ENCODE assay signal across 22 cellular contexts in genomic region chr5:20606006-20606405, GRCh38.
A peak's percentile ranks its signal among the peaks of the same experiment; 100 is the strongest.
DNase-seq lines count a peak whose midpoint lies in the region; ATAC-seq and TF ChIP-seq lines count a peak whose summit lies in the region.
"Had no signal": no experiment of that assay in that cellular context is flagged by ENCODE, and none has a peak within 500 bp of the region (broad histone marks: within the 10 kb centered on the region; RNA-seq: fewer than 3 reads in every experiment).

No MANE protein-coding gene starts in this region.

- TF ChIP-seq CTCF in epithelial cell of esophagus (IDR thresholded peaks at IDR 0.05; ENCODE audit: insufficient read depth, low read depth, low read length, missing control alignments): no peak
- TF ChIP-seq CTCF in left ventricle myocardium inferior (IDR thresholded peaks at IDR 0.05; ENCODE audit: borderline replicate concordance): no peak

- H3K36me3 ChIP-seq in left ventricle myocardium inferior: no peaks in the 10 kb centered on the region
- H3K36me3 ChIP-seq: BE2C, Peyer's patch had no signal

- H3K4me1 ChIP-seq in left ventricle myocardium inferior: no peaks in the 10 kb centered on the region
- H3K4me1 ChIP-seq: Peyer's patch had no signal

- intact Hi-C loops in left ventricle myocardium inferior (cut with micrococcal nuclease): no loop called here
- intact Hi-C loops in activated T-helper 1 cell treated with anti-CD3 and anti-CD28 coated beads, Interleukin-12 subunit alpha, Interleukin-12 subunit beta, Interleukin-2, Interleukin-4 antibody, amounts not matched to agents 30 ng/mL and 10 ng/mL and 1 ng/mL, durations not matched to agents 14 hours and 24 hours and 36 hours (cut with micrococcal nuclease): no loop called here

- DNase-seq in HCEC 1CT: peak; percentile 51
- DNase-seq in NCI-H82 treated with DMSO at 0.1 percent for 48 hours (lab: John Stamatoyannopoulos, UW; ENCODE audit: unreplicated experiment): peak; percentile 13
- DNase-seq in epithelial cell of esophagus (ENCODE audit: low read depth): peak; percentile 2
- no peak for DNase-seq in left ventricle myocardium inferior
- DNase-seq in stimulated activated CD4-positive, alpha-beta T cell treated with anti-CD3 and anti-CD28 coated beads, Interleukin-15, amount 100 ng/mL, for 24 hours: no peak
- no peak for DNase-seq in activated T-helper 1 cell treated with anti-CD3 and anti-CD28 coated beads, Interleukin-12 subunit alpha, Interleukin-12 subunit beta, Interleukin-2, Interleukin-4 antibody, amounts not matched to agents 30 ng/mL and 10 ng/mL and 1 ng/mL, durations not matched to agents 14 hours and 24 hours and 36 hours (ENCODE audit: low spot score)
- DNase-seq in activated naive CD8-positive, alpha-beta T cell treated with anti-CD3 and anti-CD28 coated beads, Interleukin-2, amount 50 U/mL, for 24 hours: no peak
- DNase-seq in NCI-H1105 treated with DMSO at 0.1 percent for 48 hours (lab: John Stamatoyannopoulos, UW): no peak
- DNase-seq: BE2C, EL, GF-D8, MM.1S, NCI-H1048, NCI-H1436, NCI-H1930, NCI-H510A, NCI-H748 treated with DMSO at 0.1 percent for 48 hours, Peyer's patch had no signal

- H3K9me3 Mint-ChIP-seq in activated T-helper 1 cell treated with anti-CD3 and anti-CD28 coated beads, Interleukin-12 subunit alpha, Interleukin-12 subunit beta, Interleukin-2, Interleukin-4 antibody, amounts not matched to agents 30 ng/mL and 10 ng/mL and 1 ng/mL, durations not matched to agents 14 hours and 24 hours and 36 hours: peaks cover 8% of the 10 kb centered on the region
- H3K9me3 Mint-ChIP-seq in activated naive CD8-positive, alpha-beta T cell treated with anti-CD3 and anti-CD28 coated beads, Interleukin-2, amount 50 U/mL, for 24 hours: peaks cover 21% of the 10 kb centered on the region

- no peaks in the 10 kb centered on the region for H3K4me1 Mint-ChIP-seq in activated T-helper 1 cell treated with anti-CD3 and anti-CD28 coated beads, Interleukin-12 subunit alpha, Interleukin-12 subunit beta, Interleukin-2, Interleukin-4 antibody, amounts not matched to agents 30 ng/mL and 10 ng/mL and 1 ng/mL, durations not matched to agents 14 hours and 24 hours and 36 hours (ENCODE audit: low read depth)
- no peaks in the 10 kb centered on the region for H3K4me1 Mint-ChIP-seq in activated naive CD8-positive, alpha-beta T cell treated with anti-CD3 and anti-CD28 coated beads, Interleukin-2, amount 50 U/mL, for 24 hours

- ATAC-seq in activated naive CD8-positive, alpha-beta T cell treated with anti-CD3 and anti-CD28 coated beads, Interleukin-2, amount 50 U/mL, for 24 hours: no peak
- ATAC-seq: A549, HepG2, K562 had no signal

- no peaks in the 10 kb centered on the region for H3K27me3 ChIP-seq in left ventricle myocardium inferior (ENCODE audit: low read depth)
- H3K27me3 ChIP-seq: BE2C, Peyer's patch had no signal

- H3K4me3 ChIP-seq in epithelial cell of esophagus (ENCODE audit: low read length): no peak overlapping the region
- no peak overlapping the region for H3K4me3 ChIP-seq in left ventricle myocardium inferior
- H3K4me3 ChIP-seq: A549, K562, Peyer's patch had no signal

- no peaks in the 10 kb centered on the region for H3K27me3 Mint-ChIP-seq in activated T-helper 1 cell treated with anti-CD3 and anti-CD28 coated beads, Interleukin-12 subunit alpha, Interleukin-12 subunit beta, Interleukin-2, Interleukin-4 antibody, amounts not matched to agents 30 ng/mL and 10 ng/mL and 1 ng/mL, durations not matched to agents 14 hours and 24 hours and 36 hours (ENCODE audit: insufficient read depth)
- H3K27me3 Mint-ChIP-seq in activated naive CD8-positive, alpha-beta T cell treated with anti-CD3 and anti-CD28 coated beads, Interleukin-2, amount 50 U/mL, for 24 hours: no peaks in the 10 kb centered on the region

- H3K27ac ChIP-seq in left ventricle myocardium inferior (replicated peaks): peak overlapping the region; percentile 63
- H3K27ac ChIP-seq: A549, HL-60, Peyer's patch had no signal

- H3K36me3 Mint-ChIP-seq in activated T-helper 1 cell treated with anti-CD3 and anti-CD28 coated beads, Interleukin-12 subunit alpha, Interleukin-12 subunit beta, Interleukin-2, Interleukin-4 antibody, amounts not matched to agents 30 ng/mL and 10 ng/mL and 1 ng/mL, durations not matched to agents 14 hours and 24 hours and 36 hours (ENCODE audit: low read depth): no peaks in the 10 kb centered on the region
- no peaks in the 10 kb centered on the region for H3K36me3 Mint-ChIP-seq in activated naive CD8-positive, alpha-beta T cell treated with anti-CD3 and anti-CD28 coated beads, Interleukin-2, amount 50 U/mL, for 24 hours (ENCODE audit: low read depth)

- H3K9me3 ChIP-seq in left ventricle myocardium inferior (replicated peaks): peaks cover 22% of the 10 kb centered on the region
- H3K9me3 ChIP-seq: BE2C, Peyer's patch had no signal

- H3K4me3 Mint-ChIP-seq in activated T-helper 1 cell treated with anti-CD3 and anti-CD28 coated beads, Interleukin-12 subunit alpha, Interleukin-12 subunit beta, Interleukin-2, Interleukin-4 antibody, amounts not matched to agents 30 ng/mL and 10 ng/mL and 1 ng/mL, durations not matched to agents 14 hours and 24 hours and 36 hours: no peak overlapping the region
- H3K4me3 Mint-ChIP-seq in activated naive CD8-positive, alpha-beta T cell treated with anti-CD3 and anti-CD28 coated beads, Interleukin-2, amount 50 U/mL, for 24 hours: no peak overlapping the region

- no peak overlapping the region for H3K27ac Mint-ChIP-seq in activated T-helper 1 cell treated with anti-CD3 and anti-CD28 coated beads, Interleukin-12 subunit alpha, Interleukin-12 subunit beta, Interleukin-2, Interleukin-4 antibody, amounts not matched to agents 30 ng/mL and 10 ng/mL and 1 ng/mL, durations not matched to agents 14 hours and 24 hours and 36 hours
- no peak overlapping the region for H3K27ac Mint-ChIP-seq in activated naive CD8-positive, alpha-beta T cell treated with anti-CD3 and anti-CD28 coated beads, Interleukin-2, amount 50 U/mL, for 24 hours

Comparison
In these comparisons a context has a peak if more than half of its experiments do, and no peak if none do; other contexts are left out.
1. DNase-seq: peak in HCEC 1CT (single experiment), NCI-H82 treated with DMSO at 0.1 percent for 48 hours (single experiment) and epithelial cell of esophagus (single experiment); none in left ventricle myocardium inferior (single experiment), stimulated activated CD4-positive, alpha-beta T cell treated with anti-CD3 and anti-CD28 coated beads, Interleukin-15, amount 100 ng/mL, for 24 hours (single experiment), activated T-helper 1 cell treated with anti-CD3 and anti-CD28 coated beads, Interleukin-12 subunit alpha, Interleukin-12 subunit beta, Interleukin-2, Interleukin-4 antibody, amounts not matched to agents 30 ng/mL and 10 ng/mL and 1 ng/mL, durations not matched to agents 14 hours and 24 hours and 36 hours (single experiment), activated naive CD8-positive, alpha-beta T cell treated with anti-CD3 and anti-CD28 coated beads, Interleukin-2, amount 50 U/mL, for 24 hours (single experiment) and NCI-H1105 treated with DMSO at 0.1 percent for 48 hours (single experiment).